ENCODE assay signal across 2 cellular contexts in genomic region chr1:75136921-75137641, GRCh38.
A peak's percentile ranks its signal among the peaks of the same experiment; 100 is the strongest.
TF ChIP-seq lines count a peak whose summit lies in the region.

No MANE protein-coding gene starts in this region.

TF ChIP-seq in IMR-90, 13 proteins besides CTCF, POLR2A, EP300 and RAD21:
- TF ChIP-seq CEBPB (IDR thresholded peaks at IDR 0.05; ENCODE audit: low read depth, low read length) (0 out of 2 replicates have a peak, but pooled peaks have one; percentile 14), RCOR1 (IDR thresholded peaks at IDR 0.05; ENCODE audit: insufficient replicate concordance, low read length) (no peak)

TF ChIP-seq in H1, 55 proteins besides CTCF, POLR2A, EP300 and RAD21:
- TF ChIP-seq CHD1 (IDR thresholded peaks at IDR 0.05; ENCODE audit: low read depth, low read length) (no peak), RNF2 (IDR thresholded peaks at IDR 0.05; ENCODE audit: borderline replicate concordance, low read depth, low read length, missing control alignments, poor library complexity, severe bottlenecking) (peak; percentile 80), SIRT6 (IDR thresholded peaks at IDR 0.05; ENCODE audit: low read length) (no peak), CREB1 (IDR thresholded peaks at IDR 0.05) (no peak), E2F6 (IDR thresholded peaks at IDR 0.05) (peak; percentile 52; the same call in 1 of the 2 replicates), JUND (IDR thresholded peaks at IDR 0.05; ENCODE audit: low read length) (no peak), NANOG (IDR thresholded peaks at IDR 0.05; ENCODE audit: insufficient read depth, low read depth, low read length, poor library complexity, severe bottlenecking) (no peak), POLR2AphosphoS5 (IDR thresholded peaks at IDR 0.05; ENCODE audit: low read depth, low read length) (no peak), YY1 (IDR thresholded peaks at IDR 0.05; ENCODE audit: low read depth, low read length) (no peak), RXRA (IDR thresholded peaks at IDR 0.05; ENCODE audit: insufficient read depth, low read depth, low read length) (no peak), USF2 (IDR thresholded peaks at IDR 0.05; ENCODE audit: low read length) (no peak), KDM5A (IDR thresholded peaks at IDR 0.05; ENCODE audit: low read length) (no peak), GABPA (IDR thresholded peaks at IDR 0.05; ENCODE audit: borderline replicate concordance, insufficient read depth, low read length) (no peak), SUZ12 (IDR thresholded peaks at IDR 0.05; ENCODE audit: low read length) (peak; percentile 90), CEBPB (IDR thresholded peaks at IDR 0.05; ENCODE audit: low read depth, low read length) (no peak), SP2 (IDR thresholded peaks at IDR 0.05; ENCODE audit: low read length) (no peak), ZNF274 (IDR thresholded peaks at IDR 0.05; ENCODE audit: borderline replicate concordance, extremely low read depth, low read length) (no peak), EGR1 (IDR thresholded peaks at IDR 0.05; ENCODE audit: borderline replicate concordance, low read depth, low read length) (no peak), SP1 (IDR thresholded peaks at IDR 0.05; ENCODE audit: low read depth, low read length) (no peak), TAF7 (optimal IDR thresholded peaks at IDR 0.05; ENCODE audit: borderline replicate concordance, low read depth, low read length) (no peak), HDAC6 (IDR thresholded peaks at IDR 0.05; ENCODE audit: low read depth, low read length) (no peak), ASH2L (IDR thresholded peaks at IDR 0.05; ENCODE audit: low read length) (peak; percentile 34), SP4 (IDR thresholded peaks at IDR 0.05; ENCODE audit: low read length) (no peak), CBX5 (IDR thresholded peaks at IDR 0.05; ENCODE audit: low read depth, low read length) (no peak), BCL11A (IDR thresholded peaks at IDR 0.05; ENCODE audit: low read depth in 2 of 2, low read length in 2 of 2) (no peak), TAF1 (IDR thresholded peaks at IDR 0.05; ENCODE audit: low read depth, low read length) (no peak), GTF2F1 (IDR thresholded peaks at IDR 0.05; ENCODE audit: borderline replicate concordance, low read depth, low read length) (no peak), CTBP2 (IDR thresholded peaks at IDR 0.05; ENCODE audit: borderline replicate concordance, insufficient read depth, insufficient read length, low read length) (no peak), CHD2 (IDR thresholded peaks at IDR 0.05; ENCODE audit: low read length) (no peak), SRF (IDR thresholded peaks at IDR 0.05; ENCODE audit: low read depth, low read length) (no peak), RBBP5 (IDR thresholded peaks at IDR 0.05; ENCODE audit: borderline replicate concordance, low read depth, low read length) (no peak), JUN (IDR thresholded peaks at IDR 0.05; ENCODE audit: low read depth, low read length) (no peak), SAP30 (IDR thresholded peaks at IDR 0.05; ENCODE audit: insufficient read depth, insufficient replicate concordance, low read length) (no peak), BACH1 (IDR thresholded peaks at IDR 0.05; ENCODE audit: low read length) (no peak), TBP (IDR thresholded peaks at IDR 0.05; ENCODE audit: low read depth, low read length) (no peak), TEAD4 (IDR thresholded peaks at IDR 0.05; ENCODE audit: low read depth, low read length) (no peak), HDAC2 (IDR thresholded peaks at IDR 0.05; ENCODE audit: borderline replicate concordance in 1 of 2, low read depth in 2 of 2, low read length in 2 of 2) (no peak), MAFK (IDR thresholded peaks at IDR 0.05; ENCODE audit: low read depth, low read length) (no peak), SIN3A (conservative IDR thresholded peaks at IDR 0.05 in 1 of 2, IDR thresholded peaks at IDR 0.05 in 1 of 2; ENCODE audit: low read depth in 1 of 2, low read length in 2 of 2) (no peak), KDM4A (IDR thresholded peaks at IDR 0.05; ENCODE audit: low read depth, low read length, severe bottlenecking) (peak; percentile 5), KDM1A (IDR thresholded peaks at IDR 0.05; ENCODE audit: borderline replicate concordance, low read length) (no peak), FOSL1 (IDR thresholded peaks at IDR 0.05; ENCODE audit: insufficient read depth, low read depth, low read length) (no peak), BRCA1 (IDR thresholded peaks at IDR 0.05; ENCODE audit: low read depth, low read length) (no peak), CBX8 (IDR thresholded peaks at IDR 0.05; ENCODE audit: borderline replicate concordance, low read depth, low read length) (no peak), POU5F1 (IDR thresholded peaks at IDR 0.05; ENCODE audit: low read depth, low read length) (no peak), TCF12 (IDR thresholded peaks at IDR 0.05; ENCODE audit: low read depth, low read length) (no peak), NRF1 (IDR thresholded peaks at IDR 0.05; ENCODE audit: low read depth, low read length) (no peak), SIX5 (IDR thresholded peaks at IDR 0.05; ENCODE audit: low read depth, low read length) (no peak), PHF8 (conservative IDR thresholded peaks at IDR 0.05; ENCODE audit: low read depth, low read length) (no peak), EZH2 (IDR thresholded peaks at IDR 0.05; ENCODE audit: low read depth, low read length, severe bottlenecking) (peak; percentile 82), RFX5 (IDR thresholded peaks at IDR 0.05; ENCODE audit: borderline replicate concordance, low read depth, low read length) (no peak)
- TF ChIP-seq, protein P1, sequence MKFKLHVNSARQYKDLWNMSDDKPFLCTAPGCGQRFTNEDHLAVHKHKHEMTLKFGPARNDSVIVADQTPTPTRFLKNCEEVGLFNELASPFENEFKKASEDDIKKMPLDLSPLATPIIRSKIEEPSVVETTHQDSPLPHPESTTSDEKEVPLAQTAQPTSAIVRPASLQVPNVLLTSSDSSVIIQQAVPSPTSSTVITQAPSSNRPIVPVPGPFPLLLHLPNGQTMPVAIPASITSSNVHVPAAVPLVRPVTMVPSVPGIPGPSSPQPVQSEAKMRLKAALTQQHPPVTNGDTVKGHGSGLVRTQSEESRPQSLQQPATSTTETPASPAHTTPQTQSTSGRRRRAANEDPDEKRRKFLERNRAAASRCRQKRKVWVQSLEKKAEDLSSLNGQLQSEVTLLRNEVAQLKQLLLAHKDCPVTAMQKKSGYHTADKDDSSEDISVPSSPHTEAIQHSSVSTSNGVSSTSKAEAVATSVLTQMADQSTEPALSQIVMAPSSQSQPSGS (IDR thresholded peaks at IDR 0.05; ENCODE audit: low read length): no peak
- TF ChIP-seq, protein P2, sequence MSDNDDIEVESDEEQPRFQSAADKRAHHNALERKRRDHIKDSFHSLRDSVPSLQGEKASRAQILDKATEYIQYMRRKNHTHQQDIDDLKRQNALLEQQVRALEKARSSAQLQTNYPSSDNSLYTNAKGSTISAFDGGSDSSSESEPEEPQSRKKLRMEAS (IDR thresholded peaks at IDR 0.05): peak; percentile 70
- TF ChIP-seq, protein P3, sequence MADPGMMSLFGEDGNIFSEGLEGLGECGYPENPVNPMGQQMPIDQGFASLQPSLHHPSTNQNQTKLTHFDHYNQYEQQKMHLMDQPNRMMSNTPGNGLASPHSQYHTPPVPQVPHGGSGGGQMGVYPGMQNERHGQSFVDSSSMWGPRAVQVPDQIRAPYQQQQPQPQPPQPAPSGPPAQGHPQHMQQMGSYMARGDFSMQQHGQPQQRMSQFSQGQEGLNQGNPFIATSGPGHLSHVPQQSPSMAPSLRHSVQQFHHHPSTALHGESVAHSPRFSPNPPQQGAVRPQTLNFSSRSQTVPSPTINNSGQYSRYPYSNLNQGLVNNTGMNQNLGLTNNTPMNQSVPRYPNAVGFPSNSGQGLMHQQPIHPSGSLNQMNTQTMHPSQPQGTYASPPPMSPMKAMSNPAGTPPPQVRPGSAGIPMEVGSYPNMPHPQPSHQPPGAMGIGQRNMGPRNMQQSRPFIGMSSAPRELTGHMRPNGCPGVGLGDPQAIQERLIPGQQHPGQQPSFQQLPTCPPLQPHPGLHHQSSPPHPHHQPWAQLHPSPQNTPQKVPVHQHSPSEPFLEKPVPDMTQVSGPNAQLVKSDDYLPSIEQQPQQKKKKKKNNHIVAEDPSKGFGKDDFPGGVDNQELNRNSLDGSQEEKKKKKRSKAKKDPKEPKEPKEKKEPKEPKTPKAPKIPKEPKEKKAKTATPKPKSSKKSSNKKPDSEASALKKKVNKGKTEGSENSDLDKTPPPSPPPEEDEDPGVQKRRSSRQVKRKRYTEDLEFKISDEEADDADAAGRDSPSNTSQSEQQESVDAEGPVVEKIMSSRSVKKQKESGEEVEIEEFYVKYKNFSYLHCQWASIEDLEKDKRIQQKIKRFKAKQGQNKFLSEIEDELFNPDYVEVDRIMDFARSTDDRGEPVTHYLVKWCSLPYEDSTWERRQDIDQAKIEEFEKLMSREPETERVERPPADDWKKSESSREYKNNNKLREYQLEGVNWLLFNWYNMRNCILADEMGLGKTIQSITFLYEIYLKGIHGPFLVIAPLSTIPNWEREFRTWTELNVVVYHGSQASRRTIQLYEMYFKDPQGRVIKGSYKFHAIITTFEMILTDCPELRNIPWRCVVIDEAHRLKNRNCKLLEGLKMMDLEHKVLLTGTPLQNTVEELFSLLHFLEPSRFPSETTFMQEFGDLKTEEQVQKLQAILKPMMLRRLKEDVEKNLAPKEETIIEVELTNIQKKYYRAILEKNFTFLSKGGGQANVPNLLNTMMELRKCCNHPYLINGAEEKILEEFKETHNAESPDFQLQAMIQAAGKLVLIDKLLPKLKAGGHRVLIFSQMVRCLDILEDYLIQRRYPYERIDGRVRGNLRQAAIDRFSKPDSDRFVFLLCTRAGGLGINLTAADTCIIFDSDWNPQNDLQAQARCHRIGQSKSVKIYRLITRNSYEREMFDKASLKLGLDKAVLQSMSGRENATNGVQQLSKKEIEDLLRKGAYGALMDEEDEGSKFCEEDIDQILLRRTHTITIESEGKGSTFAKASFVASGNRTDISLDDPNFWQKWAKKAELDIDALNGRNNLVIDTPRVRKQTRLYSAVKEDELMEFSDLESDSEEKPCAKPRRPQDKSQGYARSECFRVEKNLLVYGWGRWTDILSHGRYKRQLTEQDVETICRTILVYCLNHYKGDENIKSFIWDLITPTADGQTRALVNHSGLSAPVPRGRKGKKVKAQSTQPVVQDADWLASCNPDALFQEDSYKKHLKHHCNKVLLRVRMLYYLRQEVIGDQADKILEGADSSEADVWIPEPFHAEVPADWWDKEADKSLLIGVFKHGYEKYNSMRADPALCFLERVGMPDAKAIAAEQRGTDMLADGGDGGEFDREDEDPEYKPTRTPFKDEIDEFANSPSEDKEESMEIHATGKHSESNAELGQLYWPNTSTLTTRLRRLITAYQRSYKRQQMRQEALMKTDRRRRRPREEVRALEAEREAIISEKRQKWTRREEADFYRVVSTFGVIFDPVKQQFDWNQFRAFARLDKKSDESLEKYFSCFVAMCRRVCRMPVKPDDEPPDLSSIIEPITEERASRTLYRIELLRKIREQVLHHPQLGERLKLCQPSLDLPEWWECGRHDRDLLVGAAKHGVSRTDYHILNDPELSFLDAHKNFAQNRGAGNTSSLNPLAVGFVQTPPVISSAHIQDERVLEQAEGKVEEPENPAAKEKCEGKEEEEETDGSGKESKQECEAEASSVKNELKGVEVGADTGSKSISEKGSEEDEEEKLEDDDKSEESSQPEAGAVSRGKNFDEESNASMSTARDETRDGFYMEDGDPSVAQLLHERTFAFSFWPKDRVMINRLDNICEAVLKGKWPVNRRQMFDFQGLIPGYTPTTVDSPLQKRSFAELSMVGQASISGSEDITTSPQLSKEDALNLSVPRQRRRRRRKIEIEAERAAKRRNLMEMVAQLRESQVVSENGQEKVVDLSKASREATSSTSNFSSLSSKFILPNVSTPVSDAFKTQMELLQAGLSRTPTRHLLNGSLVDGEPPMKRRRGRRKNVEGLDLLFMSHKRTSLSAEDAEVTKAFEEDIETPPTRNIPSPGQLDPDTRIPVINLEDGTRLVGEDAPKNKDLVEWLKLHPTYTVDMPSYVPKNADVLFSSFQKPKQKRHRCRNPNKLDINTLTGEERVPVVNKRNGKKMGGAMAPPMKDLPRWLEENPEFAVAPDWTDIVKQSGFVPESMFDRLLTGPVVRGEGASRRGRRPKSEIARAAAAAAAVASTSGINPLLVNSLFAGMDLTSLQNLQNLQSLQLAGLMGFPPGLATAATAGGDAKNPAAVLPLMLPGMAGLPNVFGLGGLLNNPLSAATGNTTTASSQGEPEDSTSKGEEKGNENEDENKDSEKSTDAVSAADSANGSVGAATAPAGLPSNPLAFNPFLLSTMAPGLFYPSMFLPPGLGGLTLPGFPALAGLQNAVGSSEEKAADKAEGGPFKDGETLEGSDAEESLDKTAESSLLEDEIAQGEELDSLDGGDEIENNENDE (IDR thresholded peaks at IDR 0.05; ENCODE audit: insufficient replicate concordance, low read length): no peak
- TF ChIP-seq, protein P4, sequence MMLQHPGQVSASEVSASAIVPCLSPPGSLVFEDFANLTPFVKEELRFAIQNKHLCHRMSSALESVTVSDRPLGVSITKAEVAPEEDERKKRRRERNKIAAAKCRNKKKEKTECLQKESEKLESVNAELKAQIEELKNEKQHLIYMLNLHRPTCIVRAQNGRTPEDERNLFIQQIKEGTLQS (IDR thresholded peaks at IDR 0.05; ENCODE audit: insufficient read depth, low read depth, low read length): no peak
TF ChIP-seq in H1: peak in this region for 7.
